In genomic region chr22:21001601-21002325, GRCh38 we compare ENCODE assay signal across 8 cellular contexts. TPM values are rescaled to one million over a fixed set of nuclear protein-coding genes. Genes with fewer than 3 reads are reported as not detected.
DNase-seq lines count a peak whose midpoint lies in the region; ATAC-seq and TF ChIP-seq lines count a peak whose summit lies in the region.

THAP7 (minus strand) TSS chr22:21002118; CDS start chr22:21001911, 207 bp downstream.

- POLR2A ChIA-PET in GM10248 (lab: Yijun Ruan, JAX) (interaction anchor here (1.2 to 1.5 kb wide), 2 partner anchors 11 to 20 kb away, joined by 3 to 7 read pairs; partner anchors contain the start of gene LZTR1), SK-N-SH (lab: Yijun Ruan, JAX) (interaction anchor here (0.6 to 3.3 kb wide), 9 partner anchors 11 to 116 kb away, joined by 3 to 34 read pairs (median 5); partner anchors contain the start of genes CRKL, LRRC74B, LZTR1 and P2RX6)

- H3K79me2 ChIP-seq in SK-N-SH (ENCODE audit: insufficient read depth): peaks cover 37% of the 10 kb centered on the region

- no peak for TF ChIP-seq RAD21 in SK-N-SH (IDR thresholded peaks at IDR 0.05; ENCODE audit: low read length)

- peaks cover 16% of the 10 kb centered on the region for H3F3A ChIP-seq in SK-N-SH (replicated peaks; ENCODE audit: insufficient read depth)

- no peak for TF ChIP-seq EP300 in SK-N-SH (IDR thresholded peaks at IDR 0.05; ENCODE audit: borderline replicate concordance in 1 of 2, low read depth in 1 of 2, low read length in 1 of 2)

- 3% methylated on average over 25 of the region's 83 CpGs for WGBS in SK-N-SH (ENCODE audit: low lambda C conversion rate)

- CTCF ChIA-PET in GM10248 (lab: Yijun Ruan, JAX): interaction anchor here (0.9 to 1.5 kb wide), 5 partner anchors 10 to 85 kb away, joined by 3 to 6 read pairs (median 4); partner anchors contain the start of gene CRKL
- CTCF ChIA-PET in SK-N-SH (lab: Yijun Ruan, JAX): interaction anchor here (1.2 to 2.6 kb wide), 6 partner anchors 11 to 117 kb away, joined by 3 to 13 read pairs (median 9); partner anchors contain the start of gene LRRC74B

- ATAC-seq in HG02610 (IDR thresholded peaks at IDR 0.05; ENCODE audit: unreplicated experiment): peak; percentile 83

- H2AFZ ChIP-seq in SK-N-SH (ENCODE audit: low read depth): peak within 1 kb of the TSS; percentile 60

- peak within 1 kb of the TSS; percentile 96 to 97 for H3K27ac ChIP-seq in SK-N-SH (ENCODE audit: low read depth in 2 of 2, low read length in 1 of 2)

- H3K4me1 ChIP-seq in SK-N-SH (ENCODE audit: control insufficient read depth in 1 of 2, insufficient read depth in 2 of 2, low read depth in 1 of 2, low read length in 1 of 2): peaks cover 12 to 37% of the 10 kb centered on the region in 2 experiments; a peak in 3 of 4 replicates

- peaks cover 7 to 26% of the 10 kb centered on the region in 2 experiments for H3K36me3 ChIP-seq in SK-N-SH (replicated peaks in 1 of 2; ENCODE audit: control insufficient read depth in 1 of 2, insufficient read depth in 2 of 2, low read length in 1 of 2)

- H3K9me3 ChIP-seq in SK-N-SH: no peaks in the 10 kb centered on the region

- DNase-seq in GM10248 (ENCODE audit: extremely low spot score): peak; percentile 97
- DNase-seq in NCI-H1092 (lab: John Stamatoyannopoulos, UW): peak; percentile 93
- peak; percentile 96 for DNase-seq in SK-N-SH
- DNase-seq in activated naive CD4-positive, alpha-beta T cell treated with anti-CD3 and anti-CD28 coated beads, Interleukin-2, amount 50 U/mL, for 16 hours: peak; percentile 98
- DNase-seq in germinal center (ENCODE audit: low spot score): peak; percentile 93
- peak; percentile 40 to 99 (median 96) for DNase-seq in nucleus accumbens (lab: John Stamatoyannopoulos, UW)
- peak; percentile 96 for DNase-seq in superior temporal gyrus (ENCODE audit: extremely low spot score)

- 0 out of 2 replicates have a peak, but pooled peaks cover 5% of the 10 kb centered on the region for H4K20me1 ChIP-seq in SK-N-SH (ENCODE audit: insufficient read depth)

- TF ChIP-seq CTCF in GM10248 (IDR thresholded peaks at IDR 0.05; ENCODE audit: control extremely low read depth, extremely low read depth, low read depth, missing control alignments) (no peak), SK-N-SH (IDR thresholded peaks at IDR 0.05) (no peak)

- no peaks in the 10 kb centered on the region for H3K27me3 ChIP-seq in SK-N-SH (ENCODE audit: insufficient read depth)

- no peaks in the 10 kb centered on the region for H3K9me2 ChIP-seq in SK-N-SH

- peak within 1 kb of the TSS; percentile 82 to 96 for H3K4me3 ChIP-seq in SK-N-SH (ENCODE audit: low read depth in 2 of 2, low read length in 1 of 2)

- peak within 1 kb of the TSS; percentile 98 for H3K9ac ChIP-seq in SK-N-SH

- H3K4me2 ChIP-seq in SK-N-SH: peak within 1 kb of the TSS; percentile 95

TF ChIP-seq in SK-N-SH, 30 proteins besides CTCF, POLR2A, EP300 and RAD21 (continues in another document):
- TF ChIP-seq MEF2A (IDR thresholded peaks at IDR 0.05; ENCODE audit: borderline replicate concordance, low read depth) (no peak), SMC3 (IDR thresholded peaks at IDR 0.05; ENCODE audit: low read depth, low read length) (no peak), REST (IDR thresholded peaks at IDR 0.05; ENCODE audit: low read depth, low read length) (no peak), FOXJ3 (CRISPR knock-in tag; IDR thresholded peaks at IDR 0.05) (no peak), MAX (IDR thresholded peaks at IDR 0.05; ENCODE audit: low read depth) (peak; percentile 84), GATA2 (CRISPR knock-in tag; IDR thresholded peaks at IDR 0.05) (no peak), ELF1 (IDR thresholded peaks at IDR 0.05) (peak; percentile 37; the same call in 1 of the 2 replicates), USF1 (IDR thresholded peaks at IDR 0.05; ENCODE audit: borderline replicate concordance, low read depth) (peak; percentile 53; the same call in 1 of the 2 replicates), RCOR1 (IDR thresholded peaks at IDR 0.05; ENCODE audit: low read length) (no peak), YY1 (IDR thresholded peaks at IDR 0.05; ENCODE audit: low read depth) (peak; percentile 84), NRF1 (IDR thresholded peaks at IDR 0.05; ENCODE audit: low read depth, low read length) (peak; percentile 99), RXRA (IDR thresholded peaks at IDR 0.05; ENCODE audit: borderline replicate concordance, low read depth) (no peak), GABPA (IDR thresholded peaks at IDR 0.05; ENCODE audit: low read depth) (peak; percentile 83), TEAD4 (IDR thresholded peaks at IDR 0.05; ENCODE audit: borderline replicate concordance, insufficient read depth) (no peak), EZH2phosphoT487 (IDR thresholded peaks at IDR 0.05; ENCODE audit: borderline replicate concordance, low read depth) (no peak), POLR2AphosphoS5 (IDR thresholded peaks at IDR 0.05; ENCODE audit: low read depth, low read length) (peak; percentile 90), SIN3A (IDR thresholded peaks at IDR 0.05; ENCODE audit: borderline replicate concordance, low read depth, low read length) (0 out of 2 replicates have a peak, but pooled peaks have one; percentile 32), NFIC (IDR thresholded peaks at IDR 0.05; ENCODE audit: borderline replicate concordance) (no peak), JUND (IDR thresholded peaks at IDR 0.05) (no peak), IRF3 (IDR thresholded peaks at IDR 0.05; ENCODE audit: low read depth, low read length) (no peak), TAF1 (IDR thresholded peaks at IDR 0.05; ENCODE audit: borderline replicate concordance, low read depth, low read length) (peak; percentile 94), PBX3 (IDR thresholded peaks at IDR 0.05) (0 out of 2 replicates have a peak, but pooled peaks have one; percentile 9), RFX5 (IDR thresholded peaks at IDR 0.05; ENCODE audit: low read length) (no peak), TCF12 (IDR thresholded peaks at IDR 0.05) (no peak), FOXM1 (IDR thresholded peaks at IDR 0.05; ENCODE audit: low read depth) (no peak)

RNA-seq across cellular contexts. Expression of gene THAP7, which starts in this region (rescaled TPM):
- polyA plus RNA-seq in SK-N-SH (2012; rRNA removed): 26.3 and 32.0 TPM in 2 replicates
- polyA plus RNA-seq in SK-N-SH (2012; cell fraction: cytosol; rRNA removed): 13.8 and 18.1 TPM in 2 replicates
- 74.4 and 90.6 TPM in 2 replicates for polyA plus RNA-seq in SK-N-SH (2012; cell fraction: nucleus; rRNA removed)

Comparison
In these comparisons a context has a peak if more than half of its experiments do, and no peak if none do; other contexts are left out.
1. Peak in every context shown above with its lines: DNase-seq, ATAC-seq, H3K4me3 ChIP-seq and H3K27ac ChIP-seq.